ENCODE assay signal across 1 cellular context in the genomic region with DNA sequence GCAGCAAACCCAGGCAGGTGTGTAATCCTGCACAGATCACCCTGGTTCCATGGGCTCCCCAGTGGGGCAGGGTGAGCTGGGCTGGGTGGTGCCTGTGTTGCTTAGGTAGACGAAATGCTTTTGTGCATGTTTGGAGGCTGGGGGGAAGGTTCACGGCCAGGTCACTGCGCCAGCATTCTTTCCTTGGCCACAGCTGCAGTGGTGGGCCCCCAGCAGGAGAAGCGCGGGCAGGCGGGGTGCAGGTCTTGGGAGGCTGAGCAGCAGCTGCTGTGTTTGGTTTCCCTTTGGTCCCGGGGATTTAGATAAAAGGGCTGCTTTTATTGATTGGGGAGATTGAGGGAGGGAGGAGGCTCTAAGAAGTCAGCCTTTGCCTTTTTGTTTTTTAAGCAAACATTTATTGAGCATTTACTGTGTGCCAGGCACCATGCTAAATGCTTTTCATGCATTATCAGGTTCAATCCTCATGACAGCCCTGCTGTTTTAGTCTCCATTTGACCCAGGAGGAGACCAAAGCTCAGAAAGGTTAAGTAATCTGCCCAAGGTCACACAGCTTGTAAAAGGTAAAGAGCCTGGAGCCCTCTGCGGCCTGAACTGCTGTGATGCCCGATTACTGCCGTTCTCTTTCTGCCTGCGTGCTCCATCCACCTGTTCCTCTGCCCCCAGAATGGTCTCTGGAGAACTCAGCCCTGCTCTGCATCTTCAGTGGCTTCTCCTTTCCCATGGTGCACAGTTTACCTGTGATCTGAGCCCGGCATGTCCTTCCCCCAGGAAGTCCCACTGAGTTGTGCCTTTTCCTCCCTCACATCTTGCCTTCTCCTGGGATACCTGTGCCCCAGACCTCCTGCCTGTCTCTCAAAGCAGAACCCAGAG.
TF ChIP-seq lines count a peak whose summit lies in the region.

No MANE protein-coding gene starts in this region.

TF ChIP-seq in H1, 55 proteins besides CTCF, POLR2A, EP300 and RAD21:
- no peak for TF ChIP-seq CTBP2 (IDR thresholded peaks at IDR 0.05; ENCODE audit: borderline replicate concordance, insufficient read depth, insufficient read length, low read length)
- TF ChIP-seq TCF12 (IDR thresholded peaks at IDR 0.05; ENCODE audit: low read depth, low read length) = no peak
- TF ChIP-seq KDM1A (IDR thresholded peaks at IDR 0.05; ENCODE audit: borderline replicate concordance, low read length) = peak; percentile 50; the same call in 1 of the 2 replicates
- no peak for TF ChIP-seq SUZ12 (IDR thresholded peaks at IDR 0.05; ENCODE audit: low read length)
- TF ChIP-seq CHD2 (IDR thresholded peaks at IDR 0.05; ENCODE audit: low read length) = no peak
- no peak for TF ChIP-seq EZH2 (IDR thresholded peaks at IDR 0.05; ENCODE audit: low read depth, low read length, severe bottlenecking)
